ENCODE assay signal across 1 cellular context in the genomic region with DNA sequence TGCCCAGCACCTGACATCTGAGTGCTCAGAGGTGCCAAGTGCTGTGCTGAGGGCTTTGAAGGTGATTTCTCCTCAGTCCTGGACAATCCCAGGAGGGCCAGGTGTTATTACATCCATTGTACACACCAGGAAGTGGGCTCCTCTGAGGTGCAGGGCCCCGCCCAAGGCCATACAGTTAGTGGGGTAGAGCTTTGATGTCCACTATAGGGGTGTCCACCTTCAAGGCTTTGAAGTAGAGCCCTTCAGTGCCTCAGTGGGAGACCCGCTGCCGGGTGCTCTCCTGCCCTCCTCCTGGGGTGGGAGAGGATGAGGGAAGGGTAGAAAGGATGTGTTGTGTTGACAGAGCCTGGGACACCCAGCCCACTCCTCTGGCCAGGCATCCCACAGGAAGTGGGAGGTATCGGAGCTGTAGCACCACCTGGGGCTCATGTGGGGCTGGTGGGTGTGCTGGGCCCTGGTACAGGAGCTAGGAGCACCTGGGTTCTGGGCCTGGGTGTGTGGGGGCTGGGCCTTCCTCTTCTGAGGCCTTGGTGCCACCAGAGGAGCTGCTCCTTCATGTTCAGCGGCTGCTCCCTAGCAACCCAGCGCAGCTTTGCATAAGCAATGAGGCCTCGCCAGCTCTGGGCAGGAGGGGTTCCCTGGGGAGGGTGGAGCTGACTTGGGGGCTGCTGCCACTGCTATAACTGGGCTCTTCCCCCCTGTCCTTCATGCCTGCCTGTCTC.
TF ChIP-seq lines count a peak whose summit lies in the region.

No MANE protein-coding gene starts in this region.

TF ChIP-seq in HepG2, 621 proteins besides CTCF, POLR2A, EP300 and RAD21:
- TF ChIP-seq NCOA2 (CRISPR knock-in tag; IDR thresholded peaks at IDR 0.05) (no peak), ZNF564 (CRISPR knock-in tag; IDR thresholded peaks at IDR 0.05) (no peak), AGO2 (optimal IDR thresholded peaks at IDR 0.05; ENCODE audit: low read depth, low read length) (peak; percentile 30), BRD4 (CRISPR knock-in tag; IDR thresholded peaks at IDR 0.05) (0 out of 2 replicates have a peak, but pooled peaks have one; percentile 36), ZFP90 (CRISPR knock-in tag; IDR thresholded peaks at IDR 0.05; ENCODE audit: borderline replicate concordance) (0 out of 2 replicates have a peak, but pooled peaks have one; percentile 40), ZFY (CRISPR knock-in tag; IDR thresholded peaks at IDR 0.05) (0 out of 2 replicates have a peak, but pooled peaks have one; percentile 15)
- TF ChIP-seq, protein P1, sequence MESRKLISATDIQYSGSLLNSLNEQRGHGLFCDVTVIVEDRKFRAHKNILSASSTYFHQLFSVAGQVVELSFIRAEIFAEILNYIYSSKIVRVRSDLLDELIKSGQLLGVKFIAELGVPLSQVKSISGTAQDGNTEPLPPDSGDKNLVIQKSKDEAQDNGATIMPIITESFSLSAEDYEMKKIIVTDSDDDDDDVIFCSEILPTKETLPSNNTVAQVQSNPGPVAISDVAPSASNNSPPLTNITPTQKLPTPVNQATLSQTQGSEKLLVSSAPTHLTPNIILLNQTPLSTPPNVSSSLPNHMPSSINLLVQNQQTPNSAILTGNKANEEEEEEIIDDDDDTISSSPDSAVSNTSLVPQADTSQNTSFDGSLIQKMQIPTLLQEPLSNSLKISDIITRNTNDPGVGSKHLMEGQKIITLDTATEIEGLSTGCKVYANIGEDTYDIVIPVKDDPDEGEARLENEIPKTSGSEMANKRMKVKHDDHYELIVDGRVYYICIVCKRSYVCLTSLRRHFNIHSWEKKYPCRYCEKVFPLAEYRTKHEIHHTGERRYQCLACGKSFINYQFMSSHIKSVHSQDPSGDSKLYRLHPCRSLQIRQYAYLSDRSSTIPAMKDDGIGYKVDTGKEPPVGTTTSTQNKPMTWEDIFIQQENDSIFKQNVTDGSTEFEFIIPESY (CRISPR knock-in tag; IDR thresholded peaks at IDR 0.05): peak; percentile 74
TF ChIP-seq in HepG2: peak in this region for 5.
